In the genomic region with DNA sequence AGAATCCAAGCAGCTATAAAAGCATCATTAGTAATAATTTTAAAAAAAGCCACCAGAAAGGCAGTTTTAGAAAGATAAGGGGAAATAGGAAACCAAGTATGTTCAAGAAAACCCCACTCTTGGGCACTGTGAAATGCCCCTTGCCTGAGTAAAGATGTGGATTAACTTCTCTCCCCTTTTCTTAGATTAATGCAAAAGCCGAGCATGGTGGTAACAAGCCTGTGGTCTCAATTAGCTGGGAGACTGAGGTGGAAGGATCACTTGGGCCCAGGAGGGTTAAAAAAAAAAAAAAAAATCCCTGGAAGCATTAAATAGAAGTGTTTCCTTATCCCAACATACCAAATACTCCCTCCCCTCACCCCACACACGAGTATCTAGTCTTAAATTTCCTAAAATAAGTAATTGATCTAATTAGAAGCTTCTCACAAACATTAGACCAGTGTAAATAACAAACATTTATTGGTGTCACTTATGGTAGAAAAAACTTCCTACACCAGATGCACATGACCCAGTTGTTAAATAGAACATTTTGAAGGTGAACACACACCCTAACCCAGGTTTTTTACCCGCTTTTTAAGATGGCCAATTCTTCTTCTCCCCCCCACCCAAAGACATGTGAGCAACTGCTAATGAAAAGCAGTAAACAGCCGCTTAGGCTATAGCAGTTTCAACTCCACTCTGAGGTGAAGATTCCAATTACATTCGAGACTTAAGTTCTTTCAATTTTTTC, we compare ENCODE assay signal across 10 cellular contexts. TPM values are rescaled to one million over a fixed set of nuclear protein-coding genes. Genes with fewer than 3 reads are reported as not detected.
DNase-seq lines count a peak whose midpoint lies in the region; ATAC-seq, FAIRE-seq and TF ChIP-seq lines count a peak whose summit lies in the region.
"Had no signal": no experiment of that assay in that cellular context is flagged by ENCODE, and none has a peak within 500 bp of the region (broad histone marks: within the 10 kb centered on the region; RNA-seq: fewer than 3 reads in every experiment).

No MANE protein-coding gene starts in this region.

- peak overlapping the region in 9 of 10 experiments; percentile 15 to 96 (median 82); a peak in 15 of 20 replicates for H3K4me3 ChIP-seq in BLaER1 treated with 17β-estradiol and CSF1 and Interleukin-3, amounts not matched to agents 10 nM and 100 nM
- peak overlapping the region; percentile 98 for H3K4me3 ChIP-seq in Loucy (ENCODE audit: low read length, poor library complexity, severe bottlenecking)
- H3K4me3 ChIP-seq in brain microvascular endothelial cell (ENCODE audit: low read depth, low read length) = peak overlapping the region; percentile 9

- peak overlapping the region in 7 of 11 experiments; percentile 9 to 97 (median 64); a peak in 12 of 22 replicates for H3K9ac ChIP-seq in BLaER1 treated with 17β-estradiol and CSF1 and Interleukin-3, amounts not matched to agents 10 nM and 100 nM
- H3K9ac ChIP-seq in Loucy (ENCODE audit: low read depth, low read length, poor library complexity, severe bottlenecking) = peak overlapping the region; percentile 99

- TF ChIP-seq CTCF in Loucy (conservative IDR thresholded peaks at IDR 0.05; ENCODE audit: low read length) (no peak), brain microvascular endothelial cell (IDR thresholded peaks at IDR 0.05; ENCODE audit: low read depth, low read length, missing control alignments) (no peak), GM10266 (IDR thresholded peaks at IDR 0.05; ENCODE audit: control insufficient read depth, insufficient read depth, low read depth, missing control alignments) (no peak)

- no peaks in the 10 kb centered on the region for H3K27me3 ChIP-seq in BLaER1 treated with 17β-estradiol and CSF1 and Interleukin-3, amounts not matched to agents 10 nM and 100 nM
- no peaks in the 10 kb centered on the region for H3K27me3 ChIP-seq in Loucy (ENCODE audit: insufficient read depth, low read length, poor library complexity, severe bottlenecking)
- H3K27me3 ChIP-seq in brain microvascular endothelial cell (replicated peaks) = no peaks in the 10 kb centered on the region

- no peaks in the 10 kb centered on the region for H3K27me3 Mint-ChIP-seq in natural killer cell treated with Interleukin-12 subunit alpha and Interleukin-12 subunit beta and Interleukin-15 and Interleukin-18, amount 100 ng/mL, for 72 hours

- no peaks in the 10 kb centered on the region for H3K9me2 ChIP-seq in Loucy (replicated peaks; ENCODE audit: low read depth, low read length)

- H3K36me3 Mint-ChIP-seq in natural killer cell treated with Interleukin-12 subunit alpha and Interleukin-12 subunit beta and Interleukin-15 and Interleukin-18, amount 100 ng/mL, for 72 hours = peaks cover 33% of the 10 kb centered on the region

- ATAC-seq in natural killer cell treated with Interleukin-12 subunit alpha and Interleukin-12 subunit beta and Interleukin-15 and Interleukin-18, amount 100 ng/mL, for 72 hours = no peak
- no peak for ATAC-seq in GM18505 (IDR thresholded peaks at IDR 0.05; ENCODE audit: unreplicated experiment)

- no peak for DNase-seq in brain microvascular endothelial cell
- no peak for DNase-seq in natural killer cell treated with Interleukin-12 subunit alpha and Interleukin-12 subunit beta and Interleukin-15 and Interleukin-18, amount 100 ng/mL, for 72 hours (ENCODE audit: low spot score)
- DNase-seq in DMS153 treated with DMSO at 0.1 percent for 48 hours (lab: John Stamatoyannopoulos, UW; ENCODE audit: unreplicated experiment) = no peak
- no peak for DNase-seq in GM10266 (ENCODE audit: extremely low spot score)
- no peak for DNase-seq in RCC 7860 (ENCODE audit: low spot score)
- DNase-seq: small intestine had no signal

- peaks cover 39 to 56% (median 48%) of the 10 kb centered on the region in 10 experiments for H3K4me1 ChIP-seq in BLaER1 treated with 17β-estradiol and CSF1 and Interleukin-3, amounts not matched to agents 10 nM and 100 nM
- H3K4me1 ChIP-seq in Loucy (ENCODE audit: insufficient read depth, low read length, poor library complexity, severe bottlenecking) = peaks cover 45% of the 10 kb centered on the region

- H3K36me3 ChIP-seq in BLaER1 treated with 17β-estradiol and CSF1 and Interleukin-3, amounts not matched to agents 10 nM and 100 nM = peaks cover 62 to 98% (median 90%) of the 10 kb centered on the region in 11 experiments
- H3K36me3 ChIP-seq in Loucy (ENCODE audit: insufficient read depth, low read length) = peaks cover 64% of the 10 kb centered on the region
- peaks cover 77% of the 10 kb centered on the region for H3K36me3 ChIP-seq in brain microvascular endothelial cell (replicated peaks)

- no peaks in the 10 kb centered on the region for H3K9me3 Mint-ChIP-seq in natural killer cell treated with Interleukin-12 subunit alpha and Interleukin-12 subunit beta and Interleukin-15 and Interleukin-18, amount 100 ng/mL, for 72 hours

- peak overlapping the region; percentile 96 for H3K4me3 Mint-ChIP-seq in natural killer cell treated with Interleukin-12 subunit alpha and Interleukin-12 subunit beta and Interleukin-15 and Interleukin-18, amount 100 ng/mL, for 72 hours

- peaks cover 67 to 89% (median 79%) of the 10 kb centered on the region in 11 experiments for H4K20me1 ChIP-seq in BLaER1 treated with 17β-estradiol and CSF1 and Interleukin-3, amounts not matched to agents 10 nM and 100 nM
- peaks cover 67% of the 10 kb centered on the region for H4K20me1 ChIP-seq in Loucy (ENCODE audit: insufficient read depth, low read length, poor library complexity, severe bottlenecking)

- H3K4me1 Mint-ChIP-seq in natural killer cell treated with Interleukin-12 subunit alpha and Interleukin-12 subunit beta and Interleukin-15 and Interleukin-18, amount 100 ng/mL, for 72 hours (ENCODE audit: low read depth in 2 of 2) = peaks cover 36 to 48% of the 10 kb centered on the region in 2 donors

- H2AFZ ChIP-seq in Loucy (ENCODE audit: low read length) = no peak overlapping the region

- FAIRE-seq in RCC 7860 (lab: Jason Lieb, UNC) = no peak
- FAIRE-seq: small intestine had no signal

- peak overlapping the region; percentile 79 to 98 (median 90) for H3K4me2 ChIP-seq in BLaER1 treated with 17β-estradiol and CSF1 and Interleukin-3, amounts not matched to agents 10 nM and 100 nM
- peak overlapping the region; percentile 88 for H3K4me2 ChIP-seq in Loucy (ENCODE audit: low read depth, low read length, poor library complexity, severe bottlenecking)

- no peaks in the 10 kb centered on the region for H3K9me3 ChIP-seq in BLaER1 treated with 17β-estradiol and CSF1 and Interleukin-3, amounts not matched to agents 10 nM and 100 nM (replicated peaks in 1 of 11)
- H3K9me3 ChIP-seq in Loucy (ENCODE audit: insufficient read depth, low read depth, low read length) = no peaks in the 10 kb centered on the region

- peaks cover 63% of the 10 kb centered on the region for H3K79me2 ChIP-seq in Loucy (ENCODE audit: insufficient read depth, low read length)

- TF ChIP-seq POLR2A in GM18505 (IDR thresholded peaks at IDR 0.05; ENCODE audit: borderline replicate concordance, extremely low read depth, insufficient read depth, insufficient read length) = no peak

- peak overlapping the region; percentile 94 to 97 for H3K27ac Mint-ChIP-seq in natural killer cell treated with Interleukin-12 subunit alpha and Interleukin-12 subunit beta and Interleukin-15 and Interleukin-18, amount 100 ng/mL, for 72 hours

- in situ Hi-C loops in brain microvascular endothelial cell (cut with HindIII; ENCODE audit: low pct_ligation_motif_present, low sequenced_read_pairs) = no loop called here

- peaks cover 15% of the 10 kb centered on the region for H3F3A ChIP-seq in Loucy (ENCODE audit: low read depth)

- H3K27ac ChIP-seq in BLaER1 treated with 17β-estradiol and CSF1 and Interleukin-3, amounts not matched to agents 10 nM and 100 nM = peak overlapping the region in 1 of 11 experiments; percentile 4; a peak in 1 of 22 replicates
- H3K27ac ChIP-seq in brain microvascular endothelial cell = no peak overlapping the region
- H3K27ac ChIP-seq: HL-60 had no signal

RNA-seq across cellular contexts. Expression of gene HSPA5, which starts 5.2 kb away (rescaled TPM):
- total RNA-seq in natural killer cell treated with Interleukin-12 subunit alpha and Interleukin-12 subunit beta and Interleukin-15 and Interleukin-18, amount 100 ng/mL, for 72 hours = 100 to 1,000 TPM; 319 to 344 TPM

RNA-seq across cellular contexts. Expression of gene GAPVD1, which starts 25.7 kb away (rescaled TPM):
- total RNA-seq in natural killer cell treated with Interleukin-12 subunit alpha and Interleukin-12 subunit beta and Interleukin-15 and Interleukin-18, amount 100 ng/mL, for 72 hours = 10 to 100 TPM; 57.8 to 71.7 TPM

RNA-seq across cellular contexts. Expression of gene RABEPK, which starts 35.6 kb away (rescaled TPM):
- total RNA-seq in natural killer cell treated with Interleukin-12 subunit alpha and Interleukin-12 subunit beta and Interleukin-15 and Interleukin-18, amount 100 ng/mL, for 72 hours = 10 to 100 TPM; 24.1 to 36.7 TPM

RNA-seq across cellular contexts. Expression of gene PPP6C, which starts 46.4 kb away (rescaled TPM):
- 10 to 100 TPM; 47.5 to 50.5 TPM for total RNA-seq in natural killer cell treated with Interleukin-12 subunit alpha and Interleukin-12 subunit beta and Interleukin-15 and Interleukin-18, amount 100 ng/mL, for 72 hours

Comparison
In these comparisons a context has a peak if more than half of its experiments do, and no peak if none do; other contexts are left out.
1. H3K4me3 ChIP-seq: peak in every context shown above with its lines; median percentile 98 in Loucy; 82 in BLaER1 treated with 17β-estradiol and CSF1 and Interleukin-3, amounts not matched to agents 10 nM and 100 nM; 9 in brain microvascular endothelial cell.